18 cellular contexts compared by ENCODE assay signal in genomic region chr15:72033285-72033684, GRCh38.
"Had no signal": no experiment of that assay in that cellular context is flagged by ENCODE, and none has a peak within 500 bp of the region (broad histone marks: within the 10 kb centered on the region; RNA-seq: fewer than 3 reads in every experiment).

No MANE protein-coding gene starts in this region.

- DNase-seq: activated CD4-positive, alpha-beta T cell treated with anti-CD3 and anti-CD28 coated beads for 48 hours; activated CD4-positive, CD25-positive, alpha-beta regulatory T cell; activated CD8-positive, alpha-beta T cell treated with anti-CD3 and anti-CD28 coated beads for 36 hours; activated naive CD4-positive, alpha-beta T cell; activated naive CD8-positive, alpha-beta T cell treated with anti-CD3 and anti-CD28 coated beads for 36 hours; activated T-cell treated with anti-CD3 and anti-CD28 coated beads, Interleukin-2, amount 50 U/mL, for 1 hour; amniotic stem cell; caudate nucleus; colonic mucosa; erythroblast; lower lobe of right lung; posterior cingulate gyrus; retina; stimulated activated naive CD4-positive, alpha-beta T cell had no signal

- H3K4me3 ChIP-seq: colonic mucosa, hepatocyte, lower lobe of right lung had no signal

- H3K27me3 ChIP-seq: colonic mucosa, hepatocyte, neutrophil had no signal

- ATAC-seq: activated CD8-positive, alpha-beta T cell treated with anti-CD3 and anti-CD28 coated beads for 36 hours; activated T-helper 17 cell treated with anti-CD3 and anti-CD28 coated beads, Interleukin-2, amount 50 U/mL, for 72 hours; lower lobe of right lung; natural killer cell treated with Interleukin-12 subunit alpha and Interleukin-12 subunit beta and Interleukin-15 and Interleukin-18, amount 100 ng/mL, for 72 hours had no signal

- H3K27ac ChIP-seq: colonic mucosa, hepatocyte, lower lobe of right lung, neutrophil had no signal

- H3K4me2 ChIP-seq: hepatocyte had no signal

- H3K36me3 ChIP-seq: colonic mucosa, neutrophil had no signal

- H2AFZ ChIP-seq: hepatocyte had no signal

- H3K9me3 ChIP-seq: colonic mucosa, lower lobe of right lung, neutrophil had no signal

- H3K4me1 ChIP-seq: colonic mucosa had no signal
